1 cellular context compared by ENCODE assay signal in the genomic region with DNA sequence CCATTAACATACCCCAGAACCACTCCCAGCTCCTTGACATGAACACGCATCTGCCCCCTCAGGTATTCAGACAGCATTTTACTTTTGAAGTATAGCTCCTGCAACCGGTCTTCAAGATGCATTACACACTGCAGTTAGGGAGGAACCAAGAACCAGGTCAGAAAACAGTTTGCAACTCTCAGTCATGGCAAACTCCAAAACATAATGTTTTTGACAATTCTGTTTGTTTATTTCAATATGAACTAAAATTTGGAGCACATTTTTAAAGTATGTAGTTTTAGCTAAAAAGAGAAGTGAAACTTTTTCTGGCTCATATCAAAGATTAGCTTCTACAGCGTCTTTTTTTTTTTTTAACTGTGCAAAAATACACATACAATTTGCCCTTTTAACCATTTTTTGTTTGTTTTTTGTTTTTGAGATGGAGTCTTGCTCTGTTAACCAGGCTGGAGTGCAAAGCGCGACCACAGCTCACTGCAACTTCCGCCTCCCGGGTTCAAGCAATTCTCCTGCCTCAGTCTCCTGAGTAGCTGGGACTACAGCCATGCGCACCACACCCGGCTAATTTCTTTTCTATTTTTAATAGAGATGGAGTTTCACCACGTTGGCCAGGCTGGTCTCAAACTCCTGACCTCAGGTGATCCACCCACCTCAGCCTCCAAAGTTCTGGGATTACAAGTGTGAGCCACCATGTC.
TF ChIP-seq lines count a peak whose summit lies in the region.

No MANE protein-coding gene starts in this region.

TF ChIP-seq in GM23338, 12 proteins besides CTCF, POLR2A, EP300 and RAD21 (continued from another document):
- TF ChIP-seq, protein P1, sequence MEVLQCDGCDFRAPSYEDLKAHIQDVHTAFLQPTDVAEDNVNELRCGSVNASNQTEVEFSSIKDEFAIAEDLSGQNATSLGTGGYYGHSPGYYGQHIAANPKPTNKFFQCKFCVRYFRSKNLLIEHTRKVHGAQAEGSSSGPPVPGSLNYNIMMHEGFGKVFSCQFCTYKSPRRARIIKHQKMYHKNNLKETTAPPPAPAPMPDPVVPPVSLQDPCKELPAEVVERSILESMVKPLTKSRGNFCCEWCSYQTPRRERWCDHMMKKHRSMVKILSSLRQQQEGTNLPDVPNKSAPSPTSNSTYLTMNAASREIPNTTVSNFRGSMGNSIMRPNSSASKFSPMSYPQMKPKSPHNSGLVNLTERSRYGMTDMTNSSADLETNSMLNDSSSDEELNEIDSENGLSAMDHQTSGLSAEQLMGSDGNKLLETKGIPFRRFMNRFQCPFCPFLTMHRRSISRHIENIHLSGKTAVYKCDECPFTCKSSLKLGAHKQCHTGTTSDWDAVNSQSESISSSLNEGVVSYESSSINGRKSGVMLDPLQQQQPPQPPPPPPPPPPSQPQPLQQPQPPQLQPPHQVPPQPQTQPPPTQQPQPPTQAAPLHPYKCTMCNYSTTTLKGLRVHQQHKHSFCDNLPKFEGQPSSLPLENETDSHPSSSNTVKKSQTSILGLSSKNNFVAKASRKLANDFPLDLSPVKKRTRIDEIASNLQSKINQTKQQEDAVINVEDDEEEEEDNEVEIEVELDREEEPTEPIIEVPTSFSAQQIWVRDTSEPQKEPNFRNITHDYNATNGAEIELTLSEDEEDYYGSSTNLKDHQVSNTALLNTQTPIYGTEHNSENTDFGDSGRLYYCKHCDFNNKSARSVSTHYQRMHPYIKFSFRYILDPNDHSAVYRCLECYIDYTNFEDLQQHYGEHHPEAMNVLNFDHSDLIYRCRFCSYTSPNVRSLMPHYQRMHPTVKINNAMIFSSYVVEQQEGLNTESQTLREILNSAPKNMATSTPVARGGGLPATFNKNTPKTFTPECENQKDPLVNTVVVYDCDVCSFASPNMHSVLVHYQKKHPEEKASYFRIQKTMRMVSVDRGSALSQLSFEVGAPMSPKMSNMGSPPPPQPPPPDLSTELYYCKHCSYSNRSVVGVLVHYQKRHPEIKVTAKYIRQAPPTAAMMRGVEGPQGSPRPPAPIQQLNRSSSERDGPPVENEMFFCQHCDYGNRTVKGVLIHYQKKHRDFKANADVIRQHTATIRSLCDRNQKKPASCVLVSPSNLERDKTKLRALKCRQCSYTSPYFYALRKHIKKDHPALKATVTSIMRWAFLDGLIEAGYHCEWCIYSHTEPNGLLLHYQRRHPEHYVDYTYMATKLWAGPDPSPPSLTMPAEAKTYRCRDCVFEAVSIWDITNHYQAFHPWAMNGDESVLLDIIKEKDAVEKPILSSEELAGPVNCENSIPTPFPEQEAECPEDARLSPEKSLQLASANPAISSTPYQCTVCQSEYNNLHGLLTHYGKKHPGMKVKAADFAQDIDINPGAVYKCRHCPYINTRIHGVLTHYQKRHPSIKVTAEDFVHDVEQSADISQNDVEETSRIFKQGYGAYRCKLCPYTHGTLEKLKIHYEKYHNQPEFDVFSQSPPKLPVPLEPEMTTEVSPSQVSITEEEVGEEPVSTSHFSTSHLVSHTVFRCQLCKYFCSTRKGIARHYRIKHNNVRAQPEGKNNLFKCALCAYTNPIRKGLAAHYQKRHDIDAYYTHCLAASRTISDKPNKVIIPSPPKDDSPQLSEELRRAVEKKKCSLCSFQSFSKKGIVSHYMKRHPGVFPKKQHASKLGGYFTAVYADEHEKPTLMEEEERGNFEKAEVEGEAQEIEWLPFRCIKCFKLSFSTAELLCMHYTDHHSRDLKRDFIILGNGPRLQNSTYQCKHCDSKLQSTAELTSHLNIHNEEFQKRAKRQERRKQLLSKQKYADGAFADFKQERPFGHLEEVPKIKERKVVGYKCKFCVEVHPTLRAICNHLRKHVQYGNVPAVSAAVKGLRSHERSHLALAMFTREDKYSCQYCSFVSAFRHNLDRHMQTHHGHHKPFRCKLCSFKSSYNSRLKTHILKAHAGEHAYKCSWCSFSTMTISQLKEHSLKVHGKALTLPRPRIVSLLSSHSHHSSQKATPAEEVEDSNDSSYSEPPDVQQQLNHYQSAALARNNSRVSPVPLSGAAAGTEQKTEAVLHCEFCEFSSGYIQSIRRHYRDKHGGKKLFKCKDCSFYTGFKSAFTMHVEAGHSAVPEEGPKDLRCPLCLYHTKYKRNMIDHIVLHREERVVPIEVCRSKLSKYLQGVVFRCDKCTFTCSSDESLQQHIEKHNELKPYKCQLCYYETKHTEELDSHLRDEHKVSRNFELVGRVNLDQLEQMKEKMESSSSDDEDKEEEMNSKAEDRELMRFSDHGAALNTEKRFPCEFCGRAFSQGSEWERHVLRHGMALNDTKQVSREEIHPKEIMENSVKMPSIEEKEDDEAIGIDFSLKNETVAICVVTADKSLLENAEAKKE (CRISPR knock-in tag; IDR thresholded peaks at IDR 0.05), result no peak
- TF ChIP-seq JUNB (IDR thresholded peaks at IDR 0.05; ENCODE audit: unreplicated experiment) (no peak), REST (IDR thresholded peaks at IDR 0.05; ENCODE audit: unreplicated experiment) (no peak)
